16 cellular contexts compared by ENCODE assay signal in the genomic region with DNA sequence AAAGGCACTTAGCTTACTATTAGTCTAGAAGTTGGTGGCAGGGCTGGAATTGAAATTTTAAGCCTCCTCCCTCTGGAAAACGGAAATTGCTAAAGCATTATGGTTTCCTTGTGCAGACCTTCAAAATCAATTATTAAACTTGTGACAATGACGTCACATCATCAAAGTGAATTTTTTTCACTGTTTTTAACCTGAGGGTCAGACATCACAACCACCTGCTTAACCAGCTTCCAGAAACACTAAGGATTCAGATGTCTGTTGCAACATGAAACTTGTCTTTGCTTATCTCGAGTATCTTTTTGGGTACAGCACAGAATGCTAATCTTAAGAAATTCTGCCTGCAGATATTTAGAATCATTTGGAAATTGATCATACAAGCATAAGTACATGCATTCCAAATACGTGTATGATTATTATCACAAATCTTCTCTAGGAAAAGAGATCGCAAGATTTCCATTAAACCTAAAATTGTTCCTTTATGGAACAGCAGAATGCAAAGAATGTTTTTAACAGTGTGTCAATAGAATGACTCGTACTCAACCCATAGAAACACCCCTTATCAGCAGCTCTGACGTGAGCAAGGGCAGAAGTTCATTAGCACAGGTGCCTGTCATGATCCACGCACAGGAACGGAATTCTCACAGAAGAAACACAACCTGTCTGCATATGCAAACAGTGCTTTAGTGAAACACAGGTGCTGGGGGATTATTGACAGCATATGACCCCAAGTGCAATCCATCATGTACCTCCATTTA. TPM values are rescaled to one million over a fixed set of nuclear protein-coding genes. Genes with fewer than 3 reads are reported as not detected.
A peak's percentile ranks its signal among the peaks of the same experiment; 100 is the strongest.
DNase-seq lines count a peak whose midpoint lies in the region; ATAC-seq and TF ChIP-seq lines count a peak whose summit lies in the region.
"Had no signal": no experiment of that assay in that cellular context is flagged by ENCODE, and none has a peak within 500 bp of the region (broad histone marks: within the 10 kb centered on the region; RNA-seq: fewer than 3 reads in every experiment).

No MANE protein-coding gene starts in this region.

- H3K4me1 Mint-ChIP-seq in progenitor cell of endocrine pancreas (ENCODE audit: low read depth): peaks cover 47% of the 10 kb centered on the region

- DNase-seq in EL (peak; percentile 61), NCI-H774 (lab: John Stamatoyannopoulos, UW) (peak; percentile 37), hepatic stellate cell (ENCODE audit: low spot score) (peak; percentile 29), progenitor cell of endocrine pancreas (ENCODE audit: low spot score, unreplicated experiment) (peak; percentile 25), DMS 273 (lab: John Stamatoyannopoulos, UW; ENCODE audit: unreplicated experiment) (no peak), superior temporal gyrus (ENCODE audit: extremely low spot score) (no peak)
- DNase-seq: activated CD4-positive, alpha-beta T cell treated with anti-CD3 and anti-CD28 coated beads for 4 hours; activated effector memory CD4-positive, alpha-beta T cell treated with Interleukin-2 at 50 U/mL for 16 hours; H9; NCI-H1105 treated with DMSO at 0.1 percent for 48 hours; NCI-H82; stimulated activated CD4-positive, alpha-beta T cell treated with anti-CD3 and anti-CD28 coated beads, Interleukin-2, amount 100 ng/mL, for 24 hours had no signal

- ATAC-seq in GM18907 (IDR thresholded peaks at IDR 0.05; ENCODE audit: unreplicated experiment): no peak
- ATAC-seq: Panc1 had no signal

- peaks cover 11% of the 10 kb centered on the region for H3K36me3 Mint-ChIP-seq in progenitor cell of endocrine pancreas (ENCODE audit: insufficient read depth)

- H3K4me3 Mint-ChIP-seq in progenitor cell of endocrine pancreas (ENCODE audit: low read depth): peak overlapping the region; percentile 44
- H3K4me3 Mint-ChIP-seq: B cell, H9 had no signal

- H3K27ac Mint-ChIP-seq in progenitor cell of endocrine pancreas: peak overlapping the region; percentile 99
- H3K27ac Mint-ChIP-seq: B cell, H9 had no signal

- no peak for TF ChIP-seq CTCF in progenitor cell of endocrine pancreas (IDR thresholded peaks at IDR 0.05; ENCODE audit: unreplicated experiment)

- H3K9me3 Mint-ChIP-seq in progenitor cell of endocrine pancreas (ENCODE audit: low read depth): peaks cover 9% of the 10 kb centered on the region

- H3K27me3 Mint-ChIP-seq in progenitor cell of endocrine pancreas: no peaks in the 10 kb centered on the region
- H3K27me3 Mint-ChIP-seq: B cell had no signal

RNA-seq across cellular contexts. Expression of a gene that starts 4.1 kb away (rescaled TPM):
- 53.2 and 57.9 TPM in 2 replicates for total RNA-seq in progenitor cell of endocrine pancreas

RNA-seq across cellular contexts. Expression of a gene that starts 41.5 kb away (rescaled TPM):
- not detected in 2 replicates for total RNA-seq in progenitor cell of endocrine pancreas
- total RNA-seq: B cell, H9, LHCN-M2 had no signal

RNA-seq across cellular contexts. Expression of a gene that starts 52.6 kb away (rescaled TPM):
- total RNA-seq in progenitor cell of endocrine pancreas: 110 and 114 TPM in 2 replicates

Comparison
In these comparisons a context has a peak if more than half of its experiments do, and no peak if none do; other contexts are left out.
1. DNase-seq: peak in EL (single experiment), NCI-H774 (single experiment), hepatic stellate cell (single experiment) and progenitor cell of endocrine pancreas (single experiment); none in DMS 273 (single experiment) and superior temporal gyrus (single experiment).